ENCODE assay signal across 24 cellular contexts in genomic region chr2:11093467-11093866, GRCh38.
DNase-seq lines count a peak whose midpoint lies in the region; ATAC-seq, FAIRE-seq and TF ChIP-seq lines count a peak whose summit lies in the region.
"Had no signal": no experiment of that assay in that cellular context is flagged by ENCODE, and none has a peak within 500 bp of the region (broad histone marks: within the 10 kb centered on the region; RNA-seq: fewer than 3 reads in every experiment).

No MANE protein-coding gene starts in this region.

- TF ChIP-seq POLR2A in HepG2 (IDR thresholded peaks at IDR 0.05; ENCODE audit: insufficient read depth in 1 of 2, low read depth in 2 of 2, low read length in 2 of 2) (no peak), right lobe of liver (IDR thresholded peaks at IDR 0.05) (no peak), vagina (IDR thresholded peaks at IDR 0.05) (no peak)

- BruUV-seq in HepG2 (replicated peaks; lab: Mats Ljungman, UMichigan): no TSS peak

- no peak overlapping the region for H3K4me2 ChIP-seq in HepG2 (ENCODE audit: low read depth, low read length)
- H3K4me2 ChIP-seq: KMS-11, PC-9 had no signal

- TF ChIP-seq CTCF in HepG2 (CRISPR knock-in tag; IDR thresholded peaks at IDR 0.05) (no peak), right lobe of liver (IDR thresholded peaks at IDR 0.05) (no peak), vagina (IDR thresholded peaks at IDR 0.05) (no peak)

- H3K36me3 ChIP-seq in HepG2 (replicated peaks in 1 of 2; ENCODE audit: control insufficient read depth in 1 of 2, insufficient read depth in 2 of 2, low read length in 2 of 2) (no peaks in the 10 kb centered on the region), right lobe of liver (no peaks in the 10 kb centered on the region), neuron (ENCODE audit: insufficient read depth, low read length) (no peaks in the 10 kb centered on the region), vagina (no peaks in the 10 kb centered on the region)
- H3K36me3 ChIP-seq: SJSA1 had no signal

- ATAC-seq in HepG2 (peak; percentile 17; the same call in 1 of the 3 replicates), right lobe of liver (no peak)
- ATAC-seq: Right ventricle myocardium inferior had no signal

- H3K4me1 ChIP-seq in HepG2 (ENCODE audit: insufficient read depth, low read length) (no peaks in the 10 kb centered on the region), right lobe of liver (no peaks in the 10 kb centered on the region), neuron (ENCODE audit: insufficient read depth, low read length) (no peaks in the 10 kb centered on the region), vagina (no peaks in the 10 kb centered on the region)

- H3K9me3 ChIP-seq in HepG2 (ENCODE audit: low read length) (no peaks in the 10 kb centered on the region), right lobe of liver (no peaks in the 10 kb centered on the region), neuron (ENCODE audit: low read length) (no peaks in the 10 kb centered on the region), vagina (no peaks in the 10 kb centered on the region)
- H3K9me3 ChIP-seq: SJSA1 had no signal

- H2AFZ ChIP-seq in HepG2 (ENCODE audit: low read length) (no peak overlapping the region), neuron (ENCODE audit: low read depth, low read length) (peak overlapping the region; percentile 35)
- H2AFZ ChIP-seq: PC-9 had no signal

- TF ChIP-seq EP300 in HepG2 (IDR thresholded peaks at IDR 0.05; ENCODE audit: low read depth in 2 of 2, low read length in 2 of 2): no peak
- TF ChIP-seq EP300 in HepG2 (CRISPR knock-in tag; IDR thresholded peaks at IDR 0.05; ENCODE audit: borderline replicate concordance): no peak

- H4K20me1 ChIP-seq in HepG2 (ENCODE audit: insufficient read depth, low read length): no peaks in the 10 kb centered on the region

- FAIRE-seq in HepG2 (lab: Jason Lieb, UNC): no peak
- FAIRE-seq: GM12891, H54 had no signal

- H3K79me2 ChIP-seq in HepG2 (ENCODE audit: insufficient read depth, low read length): no peaks in the 10 kb centered on the region

- WGBS in HepG2 (ENCODE audit: low lambda C conversion rate): 7% methylated on average over 4 of the region's 4 CpGs
- WGBS in right lobe of liver (ENCODE audit: insufficient coverage, low coverage, low lambda C conversion rate, missing lambda C conversion rate): 20% methylated on average over 1 of the region's 4 CpGs

- H3K27ac ChIP-seq in HepG2 (ENCODE audit: extremely low read length, insufficient read depth, low read length): no peak overlapping the region
- H3K27ac ChIP-seq in right lobe of liver: no peak overlapping the region
- H3K27ac ChIP-seq in vagina: no peak overlapping the region
- H3K27ac ChIP-seq: KMS-11, PC-9, SJSA1 had no signal

- TF ChIP-seq RAD21 in HepG2 (CRISPR knock-in tag; IDR thresholded peaks at IDR 0.05): no peak

- in situ Hi-C loops in HepG2 (cut with HindIII; ENCODE audit: extremely low pct_ligation_motif_present, low pct_unique_long_range_greater_than_20kb): no loop called here

- peaks cover 0 to 13% of the 10 kb centered on the region in 2 experiments; a peak in 3 of 5 replicates for H3K27me3 ChIP-seq in HepG2 (ENCODE audit: control insufficient read depth in 1 of 2, insufficient read depth in 2 of 2, low read length in 2 of 2)
- H3K27me3 ChIP-seq in right lobe of liver: no peaks in the 10 kb centered on the region
- peaks cover 3% of the 10 kb centered on the region for H3K27me3 ChIP-seq in neuron (ENCODE audit: insufficient read depth, low read length)
- H3K27me3 ChIP-seq in vagina: no peaks in the 10 kb centered on the region
- H3K27me3 ChIP-seq: SJSA1 had no signal

- POLR2A ChIA-PET in HepG2 (lab: Yijun Ruan, JAX): no interaction called here

- CTCF ChIA-PET in HepG2 (lab: Yijun Ruan, JAX; ENCODE audit: low intra/inter-chr PET ratio, low total read pairs): no interaction called here

- no peak overlapping the region for H3K9ac ChIP-seq in HepG2 (ENCODE audit: insufficient read depth, low read depth, low read length)
- H3K9ac ChIP-seq: KMS-11 had no signal

- DNase-seq in HepG2 (ENCODE audit: low spot score) (no peak), right lobe of liver (no peak), ecto neural progenitor cell (ENCODE audit: low spot score) (peak; percentile 40), vagina (ENCODE audit: extremely low spot score in 2 of 2) (peak; percentile 54 to 84), NCI-H526 treated with DMSO at 0.1 percent for 48 hours (lab: John Stamatoyannopoulos, UW) (no peak), HPDE6-E6E7 (ENCODE audit: extremely low spot score) (no peak), occipital lobe (lab: John Stamatoyannopoulos, UW) (no peak)
- DNase-seq: 8988T, ACHN, Calu3, DMS79 treated with DMSO at 0.1 percent for 48 hours, GF-D8, MM.1S, NCI-H1694, NCI-H2029 treated with DMSO at 0.1 percent for 48 hours, NCI-H446 treated with DMSO at 0.1 percent for 48 hours, NCI-H526, PC-9 had no signal

- H3K4me3 ChIP-seq in HepG2 (replicated peaks in 1 of 3; ENCODE audit: insufficient read depth in 1 of 3, low read depth in 2 of 3, low read length in 3 of 3) (no peak overlapping the region), right lobe of liver (no peak overlapping the region), neuron (ENCODE audit: low read length) (no peak overlapping the region), vagina (no peak overlapping the region)
- H3K4me3 ChIP-seq: PC-9, SJSA1 had no signal

- intact Hi-C loops in HepG2 (cut with micrococcal nuclease; ENCODE audit: unreplicated experiment): no loop called here
- intact Hi-C loops in right lobe of liver (cut with DNase I): no loop called here
- intact Hi-C loops in vagina (cut with DNase I): no loop called here

TF ChIP-seq in HepG2, 621 proteins besides CTCF, POLR2A, EP300 and RAD21:
- TF ChIP-seq HDAC2 (CRISPR knock-in tag; IDR thresholded peaks at IDR 0.05) (no peak), MAZ (IDR thresholded peaks at IDR 0.05; ENCODE audit: borderline replicate concordance, low read depth, low read length) (no peak), MAZ (CRISPR knock-in tag; IDR thresholded peaks at IDR 0.05; ENCODE audit: low read depth) (no peak), ZNF788 (CRISPR knock-in tag; IDR thresholded peaks at IDR 0.05; ENCODE audit: borderline replicate concordance) (no peak), TBL1XR1 (IDR thresholded peaks at IDR 0.05; ENCODE audit: borderline replicate concordance, low read length, partially characterized antibody) (no peak), ZNF83 (CRISPR knock-in tag; IDR thresholded peaks at IDR 0.05; ENCODE audit: borderline replicate concordance) (no peak), ZNF7 (CRISPR knock-in tag; IDR thresholded peaks at IDR 0.05) (no peak), DMAP1 (CRISPR knock-in tag; IDR thresholded peaks at IDR 0.05) (no peak), HOXA7 (CRISPR knock-in tag; IDR thresholded peaks at IDR 0.05) (no peak), SALL1 (CRISPR knock-in tag; IDR thresholded peaks at IDR 0.05) (no peak), ZSCAN30 (CRISPR knock-in tag; IDR thresholded peaks at IDR 0.05) (no peak), POGZ (CRISPR knock-in tag; IDR thresholded peaks at IDR 0.05) (no peak), ZNF549 (CRISPR knock-in tag; IDR thresholded peaks at IDR 0.05) (no peak), MED8 (CRISPR knock-in tag; IDR thresholded peaks at IDR 0.05; ENCODE audit: insufficient replicate concordance) (no peak), ELF1 (CRISPR knock-in tag; IDR thresholded peaks at IDR 0.05) (no peak), TARDBP (CRISPR knock-in tag; IDR thresholded peaks at IDR 0.05) (no peak)
- TF ChIP-seq, protein P1, sequence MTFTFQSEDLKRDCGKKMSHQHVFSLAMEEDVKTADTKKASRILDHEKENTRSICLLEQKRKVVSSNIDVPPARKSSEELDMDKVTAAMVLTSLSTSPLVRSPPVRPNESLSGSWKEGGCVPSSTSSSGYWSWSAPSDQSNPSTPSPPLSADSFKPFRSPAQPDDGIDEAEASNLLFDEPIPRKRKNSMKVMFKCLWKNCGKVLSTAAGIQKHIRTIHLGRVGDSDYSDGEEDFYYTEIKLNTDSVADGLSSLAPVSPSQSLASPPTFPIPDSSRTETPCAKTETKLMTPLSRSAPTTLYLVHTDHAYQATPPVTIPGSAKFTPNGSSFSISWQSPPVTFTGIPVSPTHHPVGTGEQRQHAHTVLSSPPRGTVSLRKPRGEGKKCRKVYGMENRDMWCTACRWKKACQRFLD (CRISPR knock-in tag; IDR thresholded peaks at IDR 0.05; ENCODE audit: borderline replicate concordance): no peak
- TF ChIP-seq, protein P2, sequence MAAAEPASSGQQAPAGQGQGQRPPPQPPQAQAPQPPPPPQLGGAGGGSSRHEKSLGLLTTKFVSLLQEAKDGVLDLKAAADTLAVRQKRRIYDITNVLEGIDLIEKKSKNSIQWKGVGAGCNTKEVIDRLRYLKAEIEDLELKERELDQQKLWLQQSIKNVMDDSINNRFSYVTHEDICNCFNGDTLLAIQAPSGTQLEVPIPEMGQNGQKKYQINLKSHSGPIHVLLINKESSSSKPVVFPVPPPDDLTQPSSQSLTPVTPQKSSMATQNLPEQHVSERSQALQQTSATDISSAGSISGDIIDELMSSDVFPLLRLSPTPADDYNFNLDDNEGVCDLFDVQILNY (CRISPR knock-in tag; conservative IDR thresholded peaks at IDR 0.05): no peak

Comparison
In these comparisons a context has a peak if more than half of its experiments do, and no peak if none do; other contexts are left out.
1. DNase-seq: peak in ecto neural progenitor cell (single experiment) and vagina (2 of 2); none in HepG2 (single experiment), right lobe of liver (0 of 3), NCI-H526 treated with DMSO at 0.1 percent for 48 hours (single experiment), HPDE6-E6E7 (single experiment) and occipital lobe (single experiment).